ENCODE assay signal across 13 cellular contexts in the genomic region with DNA sequence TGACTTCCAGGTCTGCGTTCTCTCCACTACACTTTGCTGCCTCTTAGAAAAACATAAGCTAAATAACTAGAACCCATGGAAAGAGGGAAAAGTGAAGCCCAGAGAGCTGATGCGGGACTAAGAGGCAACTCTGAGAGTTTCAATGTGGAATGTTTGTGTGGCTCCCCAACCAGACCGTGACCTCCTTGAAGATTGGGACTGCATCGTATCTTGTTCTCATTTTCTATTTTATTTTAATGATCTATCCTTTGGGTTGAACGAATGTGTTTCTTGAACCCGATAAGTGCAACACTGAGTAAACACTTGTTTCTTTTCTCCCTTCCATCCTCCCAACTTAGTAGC.
A peak's percentile ranks its signal among the peaks of the same experiment; 100 is the strongest.
DNase-seq lines count a peak whose midpoint lies in the region; ATAC-seq, FAIRE-seq and TF ChIP-seq lines count a peak whose summit lies in the region.
"Had no signal": no experiment of that assay in that cellular context is flagged by ENCODE, and none has a peak within 500 bp of the region (broad histone marks: within the 10 kb centered on the region; RNA-seq: fewer than 3 reads in every experiment).

No MANE protein-coding gene starts in this region.

- ATAC-seq in HepG2 = no peak
- ATAC-seq: activated CD4-positive, CD25-positive, alpha-beta regulatory T cell treated with anti-CD3 and anti-CD28 coated beads, Interleukin-2, amount 50 U/mL, for 24 hours had no signal

- H3K9ac ChIP-seq in liver (ENCODE audit: low read depth in 1 of 2, low read length in 2 of 2) (no peak overlapping the region), HepG2 (ENCODE audit: insufficient read depth, low read depth, low read length) (no peak overlapping the region)

- intact Hi-C loops in HepG2 (cut with micrococcal nuclease; ENCODE audit: unreplicated experiment) (no loop called here), dorsolateral prefrontal cortex (cut with DNase I) (no loop called here)
- intact Hi-C loops in activated T-helper 2 cell treated with anti-CD3 and anti-CD28 coated beads, Interferon-gamma antibody, Interleukin-2, Interleukin-4, amounts not matched to agents 10 μg/mL and 5 μg/mL and 100 μg/mL, durations not matched to agents 14 hours and 24 hours and 36 hours (cut with micrococcal nuclease) = no loop called here

- peaks cover 0 to 7% (median 2%) of the 10 kb centered on the region in 4 donors for H3K4me1 ChIP-seq in liver (ENCODE audit: control insufficient read depth in 4 of 4, insufficient read depth in 4 of 4, low read length in 3 of 4)
- H3K4me1 ChIP-seq in HepG2 (ENCODE audit: insufficient read depth, low read length) = peaks cover 23% of the 10 kb centered on the region
- H3K4me1 ChIP-seq in osteoblast (ENCODE audit: insufficient read depth, low read length) = peaks cover 46% of the 10 kb centered on the region

- H3K4me1 Mint-ChIP-seq in activated T-helper 2 cell treated with anti-CD3 and anti-CD28 coated beads, Interferon-gamma antibody, Interleukin-2, Interleukin-4, amounts not matched to agents 10 μg/mL and 5 μg/mL and 100 μg/mL, durations not matched to agents 14 hours and 24 hours and 36 hours (ENCODE audit: low read depth) = no peaks in the 10 kb centered on the region

- H3K79me2 ChIP-seq in HepG2 (ENCODE audit: insufficient read depth, low read length) = peaks cover 25% of the 10 kb centered on the region
- H3K79me2 ChIP-seq in osteoblast (ENCODE audit: insufficient read depth, low read length) = peaks cover 67% of the 10 kb centered on the region

- no peaks in the 10 kb centered on the region for H3K27me3 ChIP-seq in liver (ENCODE audit: control insufficient read depth in 4 of 4, insufficient read depth in 4 of 4, low read length in 3 of 4)
- H3K27me3 ChIP-seq in HepG2 (ENCODE audit: control insufficient read depth in 1 of 2, insufficient read depth in 2 of 2, low read length in 2 of 2) = no peaks in the 10 kb centered on the region
- no peaks in the 10 kb centered on the region for H3K27me3 ChIP-seq in dorsolateral prefrontal cortex
- no peaks in the 10 kb centered on the region for H3K27me3 ChIP-seq in osteoblast (ENCODE audit: insufficient read depth, low read length)
- H3K27me3 ChIP-seq: spleen had no signal

- H3K4me2 ChIP-seq in HepG2 (ENCODE audit: low read depth, low read length) (no peak overlapping the region), osteoblast (ENCODE audit: insufficient read depth, low read length) (peak overlapping the region; percentile 56)

- H3K9me3 ChIP-seq in liver (ENCODE audit: control insufficient read depth in 4 of 4, low read length in 3 of 4) (no peaks in the 10 kb centered on the region), HepG2 (ENCODE audit: low read length) (no peaks in the 10 kb centered on the region), osteoblast (ENCODE audit: low read depth, low read length) (no peaks in the 10 kb centered on the region)
- H3K9me3 ChIP-seq: spleen had no signal

- TF ChIP-seq POLR2A in HepG2 (IDR thresholded peaks at IDR 0.05; ENCODE audit: insufficient read depth in 1 of 2, low read depth in 2 of 2, low read length in 2 of 2) = no peak

- H3K36me3 Mint-ChIP-seq in activated T-helper 2 cell treated with anti-CD3 and anti-CD28 coated beads, Interferon-gamma antibody, Interleukin-2, Interleukin-4, amounts not matched to agents 10 μg/mL and 5 μg/mL and 100 μg/mL, durations not matched to agents 14 hours and 24 hours and 36 hours (ENCODE audit: low read depth) = no peaks in the 10 kb centered on the region

- no peak for FAIRE-seq in HepG2 (lab: Jason Lieb, UNC)

- no peak overlapping the region for H3K27ac Mint-ChIP-seq in activated T-helper 2 cell treated with anti-CD3 and anti-CD28 coated beads, Interferon-gamma antibody, Interleukin-2, Interleukin-4, amounts not matched to agents 10 μg/mL and 5 μg/mL and 100 μg/mL, durations not matched to agents 14 hours and 24 hours and 36 hours
- H3K27ac Mint-ChIP-seq: T-helper 1 cell treated with Interleukin-12 subunit alpha and Interleukin-12 subunit beta and Interleukin-4 antibody, amounts not matched to agents 30 μg/mL and 1 μg/mL, for 36 hours had no signal

- CTCF ChIA-PET in HepG2 (lab: Yijun Ruan, JAX; ENCODE audit: low intra/inter-chr PET ratio, low total read pairs) = no interaction called here

- 79% methylated on average over 6 of the region's 6 CpGs for WGBS in liver
- WGBS in HepG2 (ENCODE audit: low lambda C conversion rate) = 82% methylated on average over 6 of the region's 6 CpGs

- BruUV-seq in HepG2 (replicated peaks; lab: Mats Ljungman, UMichigan) = no TSS peak

- peak overlapping the region; percentile 43 to 47 for H3K27ac ChIP-seq in liver (ENCODE audit: low read depth in 1 of 2, low read length in 2 of 2)
- no peak overlapping the region for H3K27ac ChIP-seq in HepG2 (ENCODE audit: extremely low read length, insufficient read depth, low read length)
- H3K27ac ChIP-seq in dorsolateral prefrontal cortex = peak overlapping the region in 32 of 59 donors; percentile 9 to 74 (median 55)
- H3K27ac ChIP-seq in osteoblast (ENCODE audit: low read depth, low read length) = peak overlapping the region; percentile 90

- in situ Hi-C loops in HepG2 (cut with HindIII; ENCODE audit: extremely low pct_ligation_motif_present, low pct_unique_long_range_greater_than_20kb) = no loop called here

- H4K20me1 ChIP-seq in HepG2 (ENCODE audit: insufficient read depth, low read length) (no peaks in the 10 kb centered on the region), osteoblast (ENCODE audit: insufficient read depth, low read length) (no peaks in the 10 kb centered on the region)

- H3K9me3 Mint-ChIP-seq in activated T-helper 2 cell treated with anti-CD3 and anti-CD28 coated beads, Interferon-gamma antibody, Interleukin-2, Interleukin-4, amounts not matched to agents 10 μg/mL and 5 μg/mL and 100 μg/mL, durations not matched to agents 14 hours and 24 hours and 36 hours = no peaks in the 10 kb centered on the region
- H3K9me3 Mint-ChIP-seq: T-helper 1 cell treated with Interleukin-12 subunit alpha and Interleukin-12 subunit beta and Interleukin-4 antibody, amounts not matched to agents 30 μg/mL and 1 μg/mL, for 36 hours had no signal

- H2AFZ ChIP-seq in HepG2 (ENCODE audit: low read length) = no peak overlapping the region
- no peak overlapping the region for H2AFZ ChIP-seq in osteoblast (ENCODE audit: low read length)

- DNase-seq in HepG2 (ENCODE audit: low spot score) (no peak), dorsolateral prefrontal cortex (no peak), osteoblast (ENCODE audit: insufficient read length, low spot score, missing footprints) (no peak), NCI-H526 (lab: John Stamatoyannopoulos, UW) (no peak), GM19238 (ENCODE audit: insufficient read length, low spot score) (no peak)
- no peak for DNase-seq in activated effector memory CD4-positive, alpha-beta T cell treated with Interleukin-2 at 50 U/mL for 16 hours
- DNase-seq in activated T-helper 2 cell treated with anti-CD3 and anti-CD28 coated beads, Interferon-gamma antibody, Interleukin-2, Interleukin-4, amounts not matched to agents 10 μg/mL and 5 μg/mL and 100 μg/mL, durations not matched to agents 14 hours and 24 hours and 36 hours (ENCODE audit: low spot score) = no peak
- DNase-seq: activated naive CD4-positive, alpha-beta T cell; NCI-H187 treated with DMSO at 0.1 percent for 48 hours; spleen had no signal

- TF ChIP-seq RAD21 in liver (IDR thresholded peaks at IDR 0.05) (no peak), HepG2 (CRISPR knock-in tag; IDR thresholded peaks at IDR 0.05) (no peak)

- POLR2A ChIA-PET in HepG2 (lab: Yijun Ruan, JAX) = no interaction called here

- H3K4me3 ChIP-seq in liver (ENCODE audit: low read depth in 1 of 3, low read length in 3 of 3) = no peak overlapping the region
- no peak overlapping the region for H3K4me3 ChIP-seq in HepG2 (replicated peaks in 1 of 3; ENCODE audit: insufficient read depth in 1 of 3, low read depth in 2 of 3, low read length in 3 of 3)
- no peak overlapping the region for H3K4me3 ChIP-seq in dorsolateral prefrontal cortex
- H3K4me3 ChIP-seq in osteoblast (ENCODE audit: insufficient read depth, low read length) = no peak overlapping the region
- H3K4me3 ChIP-seq: spleen had no signal

- TF ChIP-seq CTCF in liver (IDR thresholded peaks at IDR 0.05; ENCODE audit: low read depth, low read length, missing input control) = no peak
- TF ChIP-seq CTCF in HepG2 (CRISPR knock-in tag; IDR thresholded peaks at IDR 0.05) = no peak
- no peak for TF ChIP-seq CTCF in dorsolateral prefrontal cortex (IDR thresholded peaks at IDR 0.05 in 54 of 56, conservative IDR thresholded peaks at IDR 0.05 in 2 of 56; ENCODE audit: low read depth in 1 of 56, partially characterized antibody in 56 of 56)
- no peak for TF ChIP-seq CTCF in osteoblast (IDR thresholded peaks at IDR 0.05; ENCODE audit: extremely low read depth, low read depth, low read length)

- TF ChIP-seq EP300 in HepG2 (IDR thresholded peaks at IDR 0.05; ENCODE audit: low read depth in 2 of 2, low read length in 2 of 2) = no peak
- no peak for TF ChIP-seq EP300 in HepG2 (CRISPR knock-in tag; IDR thresholded peaks at IDR 0.05; ENCODE audit: borderline replicate concordance)

- no peak overlapping the region for H3K4me3 Mint-ChIP-seq in activated T-helper 2 cell treated with anti-CD3 and anti-CD28 coated beads, Interferon-gamma antibody, Interleukin-2, Interleukin-4, amounts not matched to agents 10 μg/mL and 5 μg/mL and 100 μg/mL, durations not matched to agents 14 hours and 24 hours and 36 hours (ENCODE audit: low read depth)
- H3K4me3 Mint-ChIP-seq: T-helper 1 cell treated with Interleukin-12 subunit alpha and Interleukin-12 subunit beta and Interleukin-4 antibody, amounts not matched to agents 30 μg/mL and 1 μg/mL, for 36 hours had no signal

- peaks cover 3% of the 10 kb centered on the region for H3K27me3 Mint-ChIP-seq in activated T-helper 2 cell treated with anti-CD3 and anti-CD28 coated beads, Interferon-gamma antibody, Interleukin-2, Interleukin-4, amounts not matched to agents 10 μg/mL and 5 μg/mL and 100 μg/mL, durations not matched to agents 14 hours and 24 hours and 36 hours (ENCODE audit: low read depth)

- no peaks in the 10 kb centered on the region for H3K36me3 ChIP-seq in liver (ENCODE audit: control insufficient read depth in 4 of 4, insufficient read depth in 3 of 4, low read depth in 1 of 4, low read length in 3 of 4)
- H3K36me3 ChIP-seq in HepG2 (replicated peaks in 1 of 2; ENCODE audit: control insufficient read depth in 1 of 2, insufficient read depth in 2 of 2, low read length in 2 of 2) = no peaks in the 10 kb centered on the region
- no peaks in the 10 kb centered on the region for H3K36me3 ChIP-seq in osteoblast (ENCODE audit: insufficient read depth, low read length)
- H3K36me3 ChIP-seq: spleen had no signal

TF ChIP-seq in liver, 16 proteins besides CTCF, POLR2A, EP300 and RAD21:
- TF ChIP-seq RXRA (IDR thresholded peaks at IDR 0.05) = no peak
TF ChIP-seq in liver: peak in this region for 0.

TF ChIP-seq in HepG2, 621 proteins besides CTCF, POLR2A, EP300 and RAD21 (continues in another document):
- no peak for TF ChIP-seq STAG1 (CRISPR knock-in tag; IDR thresholded peaks at IDR 0.05)
- no peak for TF ChIP-seq PITX1 (CRISPR knock-in tag; IDR thresholded peaks at IDR 0.05)
